In the genomic region with DNA sequence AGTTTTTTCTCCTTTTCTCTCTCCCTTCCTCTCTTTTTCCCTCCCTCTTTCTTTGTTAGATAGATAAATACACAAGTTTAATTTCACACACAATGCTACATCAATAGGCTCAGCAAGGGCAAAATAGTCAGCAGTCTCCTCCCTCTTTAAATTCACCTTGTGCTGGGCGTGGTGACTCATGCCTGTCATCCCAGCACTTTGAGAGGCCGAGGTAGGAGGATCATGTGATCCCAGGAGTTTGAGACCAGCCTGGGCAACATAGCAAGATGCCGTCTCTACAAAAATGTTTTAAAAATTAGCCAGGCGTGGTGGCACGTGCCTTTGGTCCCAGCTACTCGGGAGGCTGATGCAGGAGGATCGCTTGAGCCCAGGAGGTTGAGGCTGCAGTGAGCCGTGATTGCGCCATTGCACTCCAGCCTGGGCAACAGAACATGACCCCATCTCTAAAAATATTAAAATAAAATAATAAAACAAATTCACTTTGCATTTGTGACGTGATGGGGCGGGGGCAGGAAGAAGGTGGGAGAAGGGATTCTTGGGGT, we compare ENCODE assay signal across 13 cellular contexts. TPM values are rescaled to one million over a fixed set of nuclear protein-coding genes. Genes with fewer than 3 reads are reported as not detected.
DNase-seq lines count a peak whose midpoint lies in the region; ATAC-seq and TF ChIP-seq lines count a peak whose summit lies in the region.
"Had no signal": no experiment of that assay in that cellular context is flagged by ENCODE, and none has a peak within 500 bp of the region (broad histone marks: within the 10 kb centered on the region; RNA-seq: fewer than 3 reads in every experiment).

No MANE protein-coding gene starts in this region.

- intact Hi-C loops in activated CD4-positive, alpha-beta memory T cell treated with anti-CD3 and anti-CD28 coated beads for 36 hours (cut with micrococcal nuclease): no loop called here
- intact Hi-C loops in tibial artery (cut with DNase I; ENCODE audit: low total_unique reads): no loop called here

- H3K4me1 ChIP-seq in tibial artery: no peaks in the 10 kb centered on the region
- H3K4me1 ChIP-seq: pancreas had no signal

- no peaks in the 10 kb centered on the region for H3K9me3 ChIP-seq in tibial artery
- H3K9me3 ChIP-seq: pancreas had no signal

- peaks cover 73% of the 10 kb centered on the region for H3K36me3 Mint-ChIP-seq in activated CD4-positive, alpha-beta memory T cell treated with anti-CD3 and anti-CD28 coated beads for 36 hours
- H3K36me3 Mint-ChIP-seq in stimulated activated memory B cell treated with anti-CD40 and anti-IgM and Interleukin-4, amounts not matched to agents 10 μg/mL and 1 μg/mL and 100 μg/mL, for 72 hours: peaks cover 84% of the 10 kb centered on the region

- no peaks in the 10 kb centered on the region for H3K9me3 Mint-ChIP-seq in activated CD4-positive, alpha-beta memory T cell treated with anti-CD3 and anti-CD28 coated beads for 36 hours
- no peaks in the 10 kb centered on the region for H3K9me3 Mint-ChIP-seq in stimulated activated memory B cell treated with anti-CD40 and anti-IgM and Interleukin-4, amounts not matched to agents 10 μg/mL and 1 μg/mL and 100 μg/mL, for 72 hours

- no peaks in the 10 kb centered on the region for H3K36me3 ChIP-seq in tibial artery
- H3K36me3 ChIP-seq: pancreas had no signal

- peak; percentile 11 for DNase-seq in activated CD4-positive, alpha-beta T cell treated with anti-CD3 and anti-CD28 coated beads for 48 hours
- DNase-seq in activated CD4-positive, alpha-beta T cell treated with anti-CD3 and anti-CD28 coated beads for 4 hours: no peak
- peak; percentile 9 for DNase-seq in activated CD4-positive, alpha-beta memory T cell treated with anti-CD3 and anti-CD28 coated beads for 36 hours
- DNase-seq in coronary artery (ENCODE audit: low spot score) (peak; percentile 17), NOMO-1 treated with DMSO at 0.1 percent for 48 hours (lab: John Stamatoyannopoulos, UW; ENCODE audit: unreplicated experiment) (no peak), tibial artery (no peak)
- DNase-seq: hippocampal formation, KG1, NCI-H1105 treated with DMSO at 0.1 percent for 48 hours, substantia nigra had no signal

- H3K27me3 Mint-ChIP-seq in activated CD4-positive, alpha-beta memory T cell treated with anti-CD3 and anti-CD28 coated beads for 36 hours: no peaks in the 10 kb centered on the region
- no peaks in the 10 kb centered on the region for H3K27me3 Mint-ChIP-seq in stimulated activated memory B cell treated with anti-CD40 and anti-IgM and Interleukin-4, amounts not matched to agents 10 μg/mL and 1 μg/mL and 100 μg/mL, for 72 hours

- ATAC-seq in stimulated activated memory B cell treated with anti-CD40 and anti-IgM and Interleukin-4, amounts not matched to agents 10 μg/mL and 1 μg/mL and 100 μg/mL, for 72 hours: no peak
- ATAC-seq in HG03025 (IDR thresholded peaks at IDR 0.05; ENCODE audit: low FRiP score, unreplicated experiment): no peak
- ATAC-seq: pancreas had no signal

- H3K4me1 Mint-ChIP-seq in activated CD4-positive, alpha-beta memory T cell treated with anti-CD3 and anti-CD28 coated beads for 36 hours (ENCODE audit: low read depth): peaks cover 60% of the 10 kb centered on the region
- peaks cover 84% of the 10 kb centered on the region for H3K4me1 Mint-ChIP-seq in stimulated activated memory B cell treated with anti-CD40 and anti-IgM and Interleukin-4, amounts not matched to agents 10 μg/mL and 1 μg/mL and 100 μg/mL, for 72 hours

- CTCF ChIA-PET in activated CD4-positive, alpha-beta memory T cell treated with anti-CD3 and anti-CD28 coated beads for 36 hours (lab: Charles Lee): no interaction called here

- H3K4me3 ChIP-seq in coronary artery (no peak overlapping the region), tibial artery (no peak overlapping the region)
- H3K4me3 ChIP-seq: pancreas had no signal

- peak overlapping the region; percentile 65 for H3K27ac Mint-ChIP-seq in activated CD4-positive, alpha-beta memory T cell treated with anti-CD3 and anti-CD28 coated beads for 36 hours
- H3K27ac Mint-ChIP-seq in stimulated activated memory B cell treated with anti-CD40 and anti-IgM and Interleukin-4, amounts not matched to agents 10 μg/mL and 1 μg/mL and 100 μg/mL, for 72 hours: peak overlapping the region; percentile 88

- H3K27me3 ChIP-seq in tibial artery: peaks cover 0 to 16% of the 10 kb centered on the region in 2 donors
- H3K27me3 ChIP-seq: pancreas had no signal

- TF ChIP-seq CTCF in coronary artery (IDR thresholded peaks at IDR 0.05): no peak
- TF ChIP-seq CTCF in tibial artery (IDR thresholded peaks at IDR 0.05): no peak

- POLR2A ChIA-PET in activated CD4-positive, alpha-beta memory T cell treated with anti-CD3 and anti-CD28 coated beads for 36 hours (lab: Charles Lee): no interaction called here

- H3K27ac ChIP-seq in coronary artery: no peak overlapping the region
- no peak overlapping the region for H3K27ac ChIP-seq in tibial artery
- H3K27ac ChIP-seq: pancreas had no signal

- H3K4me3 Mint-ChIP-seq in activated CD4-positive, alpha-beta memory T cell treated with anti-CD3 and anti-CD28 coated beads for 36 hours: no peak overlapping the region
- H3K4me3 Mint-ChIP-seq in stimulated activated memory B cell treated with anti-CD40 and anti-IgM and Interleukin-4, amounts not matched to agents 10 μg/mL and 1 μg/mL and 100 μg/mL, for 72 hours: no peak overlapping the region

RNA-seq across cellular contexts. Expression of a gene that starts 27.4 kb away (rescaled TPM):
- 10 to 100 TPM; 55.0 to 55.9 TPM for total RNA-seq in activated CD4-positive, alpha-beta memory T cell treated with anti-CD3 and anti-CD28 coated beads for 36 hours

Comparison
In these comparisons a context has a peak if more than half of its experiments do, and no peak if none do; other contexts are left out.
1. DNase-seq: peak in activated CD4-positive, alpha-beta T cell treated with anti-CD3 and anti-CD28 coated beads for 48 hours (single experiment), activated CD4-positive, alpha-beta memory T cell treated with anti-CD3 and anti-CD28 coated beads for 36 hours (single experiment) and coronary artery (single experiment); none in activated CD4-positive, alpha-beta T cell treated with anti-CD3 and anti-CD28 coated beads for 4 hours (0 of 2), NOMO-1 treated with DMSO at 0.1 percent for 48 hours (single experiment) and tibial artery (0 of 2).